In genomic region chr22:46596032-46596441, GRCh38 we compare ENCODE assay signal across 9 cellular contexts. TPM values are rescaled to one million over a fixed set of nuclear protein-coding genes. Genes with fewer than 3 reads are reported as not detected.
DNase-seq lines count a peak whose midpoint lies in the region; ATAC-seq and TF ChIP-seq lines count a peak whose summit lies in the region.
"Had no signal": no experiment of that assay in that cellular context is flagged by ENCODE, and none has a peak within 500 bp of the region (broad histone marks: within the 10 kb centered on the region; RNA-seq: fewer than 3 reads in every experiment).

No MANE protein-coding gene starts in this region.

- DNase-seq in AG20443 (ENCODE audit: low spot score), result peak; percentile 77
- DNase-seq in SK-N-DZ (ENCODE audit: low spot score), result peak; percentile 95
- DNase-seq in left cardiac atrium, result peak; percentile 85
- DNase-seq in renal cortical epithelial cell (ENCODE audit: low read depth), result peak; percentile 82
- DNase-seq in SW 1271 (lab: John Stamatoyannopoulos, UW), result no peak
- DNase-seq in CD14-positive monocyte (ENCODE audit: low spot score), result no peak
- DNase-seq in T-helper 9 cell, result no peak
- DNase-seq: activated T-cell treated with anti-CD3 and anti-CD28 coated beads for 4 hours had no signal

- H3K9me3 Mint-ChIP-seq in CD14-positive monocyte, result no peaks in the 10 kb centered on the region

- H3K36me3 Mint-ChIP-seq in CD14-positive monocyte, result peaks cover 3 to 17% of the 10 kb centered on the region in 2 donors

- no peak for TF ChIP-seq CTCF in CD14-positive monocyte (IDR thresholded peaks at IDR 0.05)

- H3K27ac Mint-ChIP-seq in CD14-positive monocyte, result peak overlapping the region in 1 of 7 donors; percentile 51

- ATAC-seq in left cardiac atrium (peak; percentile 70 to 76), HG02763 (IDR thresholded peaks at IDR 0.05; ENCODE audit: unreplicated experiment) (no peak)

- no peak overlapping the region for H3K4me3 Mint-ChIP-seq in CD14-positive monocyte

- peaks cover 0 to under 1% (median 0%) of the 10 kb centered on the region in 3 donors for H3K27me3 Mint-ChIP-seq in CD14-positive monocyte (ENCODE audit: low read depth in 3 of 3)

- H3K4me1 Mint-ChIP-seq in CD14-positive monocyte, result peaks cover 67% of the 10 kb centered on the region

- intact Hi-C loops in left cardiac atrium (cut with DNase I), result no loop called here
- intact Hi-C loops in CD14-positive monocyte (cut with micrococcal nuclease), result loop anchor here in 1 of 2 donors (10.0 kb wide), 1 partner anchor 139 kb away; the partner anchor contains the start of gene CERK

RNA-seq across cellular contexts. Expression of gene GRAMD4, which starts 24.1 kb away (rescaled TPM):
- polyA plus RNA-seq in SK-N-DZ (2014; cell fraction: cytosol; rRNA removed), result 28.9 and 29.1 TPM in 2 replicates
- 45.5 and 75.0 TPM in 2 replicates for polyA plus RNA-seq in SK-N-DZ (2014; cell fraction: nucleus; rRNA removed)
- total RNA-seq in left cardiac atrium (10 to 100 TPM; 58.5 to 95.4 TPM), renal cortical epithelial cell (55.1 and 121 TPM in 2 replicates)
- polyA plus RNA-seq in CD14-positive monocyte, result 10 to 100 TPM in 1 of 2 donors, 1 to 10 TPM in 1; 9.5 to 12.6 TPM

RNA-seq across cellular contexts. Expression of gene CELSR1, which starts 58.6 kb away (rescaled TPM):
- 0.32 TPM in 2 replicates for polyA plus RNA-seq in SK-N-DZ (2014; cell fraction: cytosol; rRNA removed)
- polyA plus RNA-seq in SK-N-DZ (2014; cell fraction: nucleus; rRNA removed), result 0.56 and 1.6 TPM in 2 replicates
- total RNA-seq in left cardiac atrium (1 to 10 TPM; 6.5 to 8.1 TPM), renal cortical epithelial cell (41.2 and 151 TPM in 2 replicates)
- polyA plus RNA-seq in CD14-positive monocyte, result not detected

Comparison
In these comparisons a context has a peak if more than half of its experiments do, and no peak if none do; other contexts are left out.
1. DNase-seq: peak in AG20443 (single experiment), SK-N-DZ (single experiment), left cardiac atrium (single experiment) and renal cortical epithelial cell (single experiment); none in SW 1271 (0 of 2), CD14-positive monocyte (single experiment) and T-helper 9 cell (single experiment).